Comparison of ENCODE assay signal across 11 cellular contexts in the genomic region with DNA sequence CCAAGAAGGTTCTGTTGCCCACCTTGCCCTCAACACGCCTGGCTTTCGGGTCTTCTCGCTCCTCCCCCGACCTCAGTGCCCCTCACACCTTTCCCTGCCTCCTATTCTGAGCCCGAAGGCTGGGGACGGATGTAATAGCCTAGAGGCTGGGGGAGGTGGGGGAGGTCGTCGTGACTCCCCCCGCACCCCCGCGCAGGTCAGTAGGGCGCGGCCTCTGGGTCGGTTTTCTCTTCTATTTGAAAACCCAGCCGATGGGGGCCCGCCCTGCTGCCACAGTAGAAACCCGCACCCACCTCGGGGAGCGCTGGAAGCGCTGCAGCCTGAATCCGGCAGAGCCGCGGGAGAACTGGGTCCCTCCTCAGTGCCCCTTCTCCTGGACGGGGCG. TPM values are rescaled to one million over a fixed set of nuclear protein-coding genes. Genes with fewer than 3 reads are reported as not detected.
DNase-seq lines count a peak whose midpoint lies in the region; ATAC-seq, FAIRE-seq and TF ChIP-seq lines count a peak whose summit lies in the region.
"Had no signal": no experiment of that assay in that cellular context is flagged by ENCODE, and none has a peak within 500 bp of the region (broad histone marks: within the 10 kb centered on the region; RNA-seq: fewer than 3 reads in every experiment).

No MANE protein-coding gene starts in this region.

- peak overlapping the region; percentile 86 for H3K4me3 Mint-ChIP-seq in nephron progenitor cell

- no peak for TF ChIP-seq CTCF in heart right ventricle (IDR thresholded peaks at IDR 0.05)
- no peak for TF ChIP-seq CTCF in endothelial cell of umbilical vein (IDR thresholded peaks at IDR 0.05; ENCODE audit: extremely low read depth in 1 of 2, insufficient read depth in 1 of 2, low read depth in 1 of 2, low read length in 2 of 2)
- no peak for TF ChIP-seq CTCF in nephron progenitor cell (IDR thresholded peaks at IDR 0.05)
- no peak for TF ChIP-seq CTCF in lower leg skin (IDR thresholded peaks at IDR 0.05)
- TF ChIP-seq CTCF in GM20000 (IDR thresholded peaks at IDR 0.05; ENCODE audit: extremely low read depth, missing control alignments): no peak

- ATAC-seq in heart right ventricle: peak in 1 of 8 donors; percentile 7
- ATAC-seq in Right ventricle myocardium inferior: no peak
- ATAC-seq in HG03571 (IDR thresholded peaks at IDR 0.05; ENCODE audit: unreplicated experiment): no peak
- ATAC-seq: activated CD4-positive, CD25-positive, alpha-beta regulatory T cell treated with anti-CD3 and anti-CD28 coated beads, Interleukin-2, amount 50 U/mL, for 24 hours had no signal

- peaks cover 20% of the 10 kb centered on the region for H3K27me3 Mint-ChIP-seq in nephron progenitor cell (ENCODE audit: low read depth, poor library complexity)

- TF ChIP-seq POLR2A in endothelial cell of umbilical vein (IDR thresholded peaks at IDR 0.05; ENCODE audit: low read depth, low read length): no peak
- TF ChIP-seq POLR2A in lower leg skin (IDR thresholded peaks at IDR 0.05): no peak

- H3K9me1 ChIP-seq in endothelial cell of umbilical vein (replicated peaks; ENCODE audit: control insufficient read depth, extremely low read depth, insufficient read depth, low read length): no peaks in the 10 kb centered on the region

- BruUV-seq in endothelial cell of umbilical vein (replicated peaks; lab: Mats Ljungman, UMichigan): no TSS peak

- CTCF ChIA-PET in endothelial cell of umbilical vein (lab: Charles Lee): no interaction called here

- H3K9me3 ChIP-seq in heart right ventricle: no peaks in the 10 kb centered on the region
- no peaks in the 10 kb centered on the region for H3K9me3 ChIP-seq in endothelial cell of umbilical vein (replicated peaks; ENCODE audit: control insufficient read depth, insufficient read depth, low read length)

- no peak for FAIRE-seq in endothelial cell of umbilical vein (lab: Jason Lieb, UNC)

- dilution Hi-C loops in endothelial cell of umbilical vein (cut with MboI; ENCODE audit: extremely low pct_ligation_motif_present, low sequenced_read_pairs): no loop called here

- H3K4me3 ChIP-seq in heart right ventricle (peak overlapping the region; percentile 13 to 92 (median 67)), endothelial cell of umbilical vein (replicated peaks in 1 of 3; ENCODE audit: insufficient read depth in 1 of 3, low read depth in 1 of 3, low read length in 3 of 3) (peak overlapping the region in 1 of 3 experiments; percentile 59), lower leg skin (ENCODE audit: low read depth, poor library complexity, severe bottlenecking) (no peak overlapping the region)

- H3K4me1 Mint-ChIP-seq in nephron progenitor cell: peaks cover 60% of the 10 kb centered on the region

- H3K4me1 ChIP-seq in heart right ventricle (peaks cover 0 to 44% (median 18%) of the 10 kb centered on the region in 9 donors), endothelial cell of umbilical vein (ENCODE audit: control insufficient read depth, extremely low read depth, insufficient read depth, low read length) (peaks cover 6% of the 10 kb centered on the region)

- no peaks in the 10 kb centered on the region for H3K36me3 ChIP-seq in heart right ventricle
- no peaks in the 10 kb centered on the region for H3K36me3 ChIP-seq in endothelial cell of umbilical vein (ENCODE audit: control insufficient read depth in 2 of 2, extremely low read depth in 1 of 2, insufficient read depth in 2 of 2, low read length in 2 of 2)

- peak in 1 of 2 donors; percentile 20 for DNase-seq in heart right ventricle
- DNase-seq in Right ventricle myocardium inferior (ENCODE audit: missing footprints): no peak
- DNase-seq in endothelial cell of umbilical vein (ENCODE audit: low read depth, low spot score): no peak
- DNase-seq in nephron progenitor cell: peak; percentile 42
- DNase-seq in lower leg skin (ENCODE audit: low spot score in 2 of 2): no peak
- DNase-seq in NCI-H187 treated with DMSO at 0.1 percent for 48 hours (lab: John Stamatoyannopoulos, UW): no peak
- DNase-seq in GM20000 (ENCODE audit: low spot score): no peak
- DNase-seq: DMS53; stimulated activated CD4-positive, alpha-beta T cell treated with anti-CD3 and anti-CD28 coated beads, Interleukin-12 subunit alpha, Interleukin-12 subunit beta, amount 100 ng/mL, for 4 hours had no signal

- 27 to 32% methylated on average over 25 of the region's 25 CpGs for WGBS in heart right ventricle, 2 donors
- 49 to 63% methylated on average over 23 to 25 of the region's 25 CpGs for WGBS in lower leg skin, 2 donors

- no peaks in the 10 kb centered on the region for H3K9me3 Mint-ChIP-seq in nephron progenitor cell

- POLR2A ChIA-PET in endothelial cell of umbilical vein (lab: Charles Lee): no interaction called here

- H3K36me3 Mint-ChIP-seq in nephron progenitor cell (ENCODE audit: low read depth): no peaks in the 10 kb centered on the region

- peak overlapping the region; percentile 67 for H3K4me2 ChIP-seq in endothelial cell of umbilical vein (ENCODE audit: insufficient read depth, low read length)

- intact Hi-C loops in heart right ventricle (cut with DNase I): no loop called here
- intact Hi-C loops in Right ventricle myocardium inferior (cut with DNase I): loop anchor here (5.0 kb wide), 1 partner anchor 34 kb away; no protein-coding TSS in a partner anchor
- intact Hi-C loops in endothelial cell of umbilical vein (cut with micrococcal nuclease): no loop called here
- intact Hi-C loops in lower leg skin (cut with DNase I; ENCODE audit: low total_unique reads): no loop called here

- H3K27ac ChIP-seq in heart right ventricle (peak overlapping the region; percentile 77 to 96 (median 91)), endothelial cell of umbilical vein (ENCODE audit: insufficient read depth, low read depth, low read length) (no peak overlapping the region)

- H3K27me3 ChIP-seq in heart right ventricle: peaks cover 0 to 47% (median 0%) of the 10 kb centered on the region in 7 donors
- H3K27me3 ChIP-seq in endothelial cell of umbilical vein (ENCODE audit: control insufficient read depth in 2 of 2, insufficient read depth in 2 of 2, low read length in 2 of 2): peaks cover 0 to 4% of the 10 kb centered on the region in 2 experiments

- H3K9ac ChIP-seq in endothelial cell of umbilical vein (replicated peaks; ENCODE audit: extremely low read depth, insufficient read depth, low read length): peak overlapping the region; percentile 16

- no peaks in the 10 kb centered on the region for H3K79me2 ChIP-seq in endothelial cell of umbilical vein (ENCODE audit: control insufficient read depth, insufficient read depth, low read length)

- H2AFZ ChIP-seq in endothelial cell of umbilical vein (ENCODE audit: low read depth, low read length): peak overlapping the region; percentile 79

- H3K27ac Mint-ChIP-seq in nephron progenitor cell: no peak overlapping the region

- no peaks in the 10 kb centered on the region for H4K20me1 ChIP-seq in endothelial cell of umbilical vein (replicated peaks; ENCODE audit: control insufficient read depth, extremely low read depth, insufficient read depth, low read length)

TF ChIP-seq in endothelial cell of umbilical vein, 7 proteins besides CTCF, POLR2A, EP300 and RAD21:
- no peak for TF ChIP-seq MAX (IDR thresholded peaks at IDR 0.05; ENCODE audit: insufficient read depth, insufficient read length)
- no peak for TF ChIP-seq POLR2AphosphoS5 (IDR thresholded peaks at IDR 0.05; ENCODE audit: insufficient read depth, low read depth, low read length)
- no peak for TF ChIP-seq MYC (IDR thresholded peaks at IDR 0.05; ENCODE audit: low read depth, low read length)
- no peak for TF ChIP-seq JUN (IDR thresholded peaks at IDR 0.05; ENCODE audit: borderline replicate concordance, insufficient read depth, insufficient read length, low read depth)
- TF ChIP-seq EZH2 (IDR thresholded peaks at IDR 0.05; ENCODE audit: borderline replicate concordance, low read depth, low read length, severe bottlenecking): no peak
- no peak for TF ChIP-seq FOS (IDR thresholded peaks at IDR 0.05; ENCODE audit: borderline replicate concordance, insufficient read depth, low read length)
- no peak for TF ChIP-seq GATA2 (IDR thresholded peaks at IDR 0.05; ENCODE audit: insufficient read depth, insufficient read length, low read depth, low read length)
TF ChIP-seq in endothelial cell of umbilical vein: peak in this region for 0.

RNA-seq across cellular contexts. Expression of gene RBPMS2, which starts 1.0 kb away (rescaled TPM):
- 100 to 1,000 TPM; 177 to 296 (median 213) TPM for total RNA-seq in heart right ventricle
- 100 to 1,000 TPM; 200 to 310 TPM for polyA plus RNA-seq in heart right ventricle
- 255 TPM for total RNA-seq in Right ventricle myocardium inferior
- total RNA-seq in endothelial cell of umbilical vein: 7.6 and 7.8 TPM in 2 replicates
- polyA plus RNA-seq in endothelial cell of umbilical vein: 2.3 TPM in 2 replicates
- polyA plus RNA-seq in endothelial cell of umbilical vein (2011; cell fraction: cytosol; rRNA removed): 2.9 and 3.0 TPM in 2 replicates
- 2.4 and 3.4 TPM in 2 replicates for polyA plus RNA-seq in endothelial cell of umbilical vein (2011; cell fraction: nucleus; rRNA removed)
- polyA plus RNA-seq in endothelial cell of umbilical vein (2012): 3.6 and 8.3 TPM in 2 replicates
- polyA minus RNA-seq in endothelial cell of umbilical vein: 0.78 and 0.79 TPM in 2 replicates
- 0.82 TPM for polyA minus RNA-seq in endothelial cell of umbilical vein (2011; cell fraction: cytosol; rRNA and poly(A)+ RNA removed)
- polyA minus RNA-seq in endothelial cell of umbilical vein (2011; cell fraction: nucleus; rRNA and poly(A)+ RNA removed): 1.4 and 1.5 TPM in 2 replicates
- 1 to 10 TPM in 2 of 4 donors, under 1 TPM in 1, not detected in 1; 0.15 to 1.8 (median 1.1) TPM for total RNA-seq in lower leg skin

RNA-seq across cellular contexts. Expression of gene PIF1, which starts 49.1 kb away (rescaled TPM):
- total RNA-seq in heart right ventricle: 1 to 10 TPM in 2 of 10 donors, under 1 TPM in 8; 0.22 to 2.9 (median 0.45) TPM
- polyA plus RNA-seq in heart right ventricle: 1 to 10 TPM in 1 of 2 donors, under 1 TPM in 1; 0.38 to 1.6 TPM
- 0.73 TPM for total RNA-seq in Right ventricle myocardium inferior
- 45.4 and 52.7 TPM in 2 replicates for total RNA-seq in endothelial cell of umbilical vein
- polyA plus RNA-seq in endothelial cell of umbilical vein: 18.6 and 23.0 TPM in 2 replicates
- polyA plus RNA-seq in endothelial cell of umbilical vein (2011; cell fraction: cytosol; rRNA removed): 7.8 and 18.1 TPM in 2 replicates
- polyA plus RNA-seq in endothelial cell of umbilical vein (2011; cell fraction: nucleus; rRNA removed): 83.1 and 118 TPM in 2 replicates
- 5.3 and 10.0 TPM in 2 replicates for polyA plus RNA-seq in endothelial cell of umbilical vein (2012)
- polyA minus RNA-seq in endothelial cell of umbilical vein: 14.0 and 14.9 TPM in 2 replicates
- 12.5 TPM for polyA minus RNA-seq in endothelial cell of umbilical vein (2011; cell fraction: cytosol; rRNA and poly(A)+ RNA removed)
- polyA minus RNA-seq in endothelial cell of umbilical vein (2011; cell fraction: nucleus; rRNA and poly(A)+ RNA removed): 19.1 and 19.6 TPM in 2 replicates
- total RNA-seq in lower leg skin: 1 to 10 TPM in 3 of 4 donors, under 1 TPM in 1; 0.25 to 2.5 (median 1.7) TPM

Comparison
In these comparisons a context has a peak if more than half of its experiments do, and no peak if none do; other contexts are left out.
1. RNA of gene RBPMS2, which starts 1.0 kb away (total RNA-seq): 255 TPM in Right ventricle myocardium inferior (single experiment) and 177 to 296 TPM in heart right ventricle; 7.6 to 7.8 TPM in endothelial cell of umbilical vein and 0.15 to 1.8 TPM in lower leg skin; every median in the first group is over 10 times any median in the second.
2. RNA of gene PIF1, which starts 49.1 kb away (total RNA-seq): 45.4 to 52.7 TPM in endothelial cell of umbilical vein; 0.25 to 2.5 TPM in lower leg skin, 0.73 TPM in Right ventricle myocardium inferior (single experiment) and 0.22 to 2.9 TPM in heart right ventricle; every median in the first group is over 10 times any median in the second.